9 cellular contexts compared by ENCODE assay signal in the genomic region with DNA sequence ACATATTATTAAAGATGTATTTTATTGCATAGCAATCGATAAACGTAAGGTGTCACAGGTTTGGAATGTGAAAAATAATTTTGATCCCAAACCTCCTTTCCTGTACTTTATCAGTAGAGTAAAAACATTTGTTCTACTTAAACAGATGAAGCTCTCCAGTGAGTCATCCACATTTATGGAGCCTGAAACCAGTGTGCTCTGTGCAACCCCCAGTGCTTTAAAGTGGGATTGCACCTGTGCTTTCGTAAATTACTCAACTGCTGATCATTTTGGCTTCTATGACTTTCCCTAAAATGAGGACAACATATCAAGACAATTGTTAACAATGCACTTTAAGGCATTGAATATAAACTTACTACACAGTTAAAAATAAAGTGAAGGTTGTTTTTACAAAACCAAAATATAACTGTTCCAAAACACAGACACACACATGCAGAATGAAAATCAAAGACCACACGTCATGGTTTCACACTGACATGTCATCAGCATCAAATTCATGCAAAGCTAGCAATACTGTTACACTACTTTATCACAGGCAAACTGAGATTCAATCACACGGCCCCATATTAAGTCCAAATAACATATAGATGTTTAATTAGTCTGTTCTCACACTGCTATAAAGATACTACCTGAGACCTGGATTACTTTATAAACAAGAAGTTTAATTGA. TPM values are rescaled to one million over a fixed set of nuclear protein-coding genes. Genes with fewer than 3 reads are reported as not detected.
A peak's percentile ranks its signal among the peaks of the same experiment; 100 is the strongest.
DNase-seq lines count a peak whose midpoint lies in the region; FAIRE-seq and TF ChIP-seq lines count a peak whose summit lies in the region.
"Had no signal": no experiment of that assay in that cellular context is flagged by ENCODE, and none has a peak within 500 bp of the region (broad histone marks: within the 10 kb centered on the region; RNA-seq: fewer than 3 reads in every experiment).

No MANE protein-coding gene starts in this region.

- H4K20me1 ChIP-seq in Karpas-422 (ENCODE audit: insufficient read depth, low read depth, low read length) (no peaks in the 10 kb centered on the region), astrocyte (ENCODE audit: insufficient read depth, low read length) (peaks cover 4% of the 10 kb centered on the region)

- peak overlapping the region; percentile 42 for H3K27ac ChIP-seq in Karpas-422 (ENCODE audit: low read length)
- no peak overlapping the region for H3K27ac ChIP-seq in astrocyte (ENCODE audit: low read depth, low read length)
- no peak overlapping the region for H3K27ac ChIP-seq in CD4-positive, alpha-beta memory T cell (ENCODE audit: low read depth, low read length)

- no peak overlapping the region for H3K4me3 ChIP-seq in Karpas-422 (ENCODE audit: low read length)
- H3K4me3 ChIP-seq in astrocyte (ENCODE audit: insufficient read depth, low read depth, low read length) = no peak overlapping the region
- no peak overlapping the region for H3K4me3 ChIP-seq in CD4-positive, alpha-beta memory T cell (ENCODE audit: low read length in 2 of 2)

- H3K79me2 ChIP-seq in Karpas-422 (ENCODE audit: low read length) = no peaks in the 10 kb centered on the region; the same call in 1 of the 2 replicates
- peaks cover 7% of the 10 kb centered on the region for H3K79me2 ChIP-seq in astrocyte (ENCODE audit: insufficient read depth, low read length)

- H3K9me2 ChIP-seq in Karpas-422 (replicated peaks; ENCODE audit: insufficient read depth, low read length) = no peaks in the 10 kb centered on the region

- H3K36me3 ChIP-seq in Karpas-422 (ENCODE audit: insufficient read depth, low read length) (peaks cover 64% of the 10 kb centered on the region), astrocyte (ENCODE audit: insufficient read depth, low read length) (peaks cover 13% of the 10 kb centered on the region)
- H3K36me3 ChIP-seq in CD4-positive, alpha-beta memory T cell (ENCODE audit: insufficient read depth, low read length) = peaks cover 33% of the 10 kb centered on the region

- H2AFZ ChIP-seq in Karpas-422 (ENCODE audit: low read length) (no peak overlapping the region), astrocyte (ENCODE audit: low read depth, low read length) (no peak overlapping the region)

- DNase-seq in NK-92 treated with Interleukin-12 subunit alpha and Interleukin-12 subunit beta, amount 100 ng/mL, for 24 hours (lab: John Stamatoyannopoulos, UW) = peak; percentile 6
- DNase-seq in NK-92 (lab: John Stamatoyannopoulos, UW; ENCODE audit: unreplicated experiment) (no peak), Karpas-422 (peak; percentile 74), astrocyte (ENCODE audit: low read depth) (peak; percentile 68), left kidney (ENCODE audit: low read depth, low spot score) (peak; percentile 46), NCI-H2227 treated with DMSO at 0.1 percent for 48 hours (lab: John Stamatoyannopoulos, UW) (no peak), amniotic stem cell (lab: John Stamatoyannopoulos, UW) (no peak)
- no peak for DNase-seq in CD4-positive, alpha-beta memory T cell

- H3K9ac ChIP-seq in Karpas-422 (ENCODE audit: low read length) (no peak overlapping the region), astrocyte (ENCODE audit: low read length) (no peak overlapping the region)

- FAIRE-seq in astrocyte (lab: Jason Lieb, UNC) = peak; percentile 29
- FAIRE-seq: G401.6 had no signal

- peaks cover 14% of the 10 kb centered on the region for H3K36me3 Mint-ChIP-seq in astrocyte (ENCODE audit: low read depth, unreplicated experiment)
- H3K36me3 Mint-ChIP-seq in CD4-positive, alpha-beta memory T cell = peaks cover 63 to 64% of the 10 kb centered on the region in 2 donors

- intact Hi-C loops in CD4-positive, alpha-beta memory T cell (cut with micrococcal nuclease) = no loop called here

- H3K9me3 Mint-ChIP-seq in astrocyte (ENCODE audit: unreplicated experiment) = peaks cover 9% of the 10 kb centered on the region
- H3K9me3 Mint-ChIP-seq in CD4-positive, alpha-beta memory T cell = peaks cover 6 to 14% (median 12%) of the 10 kb centered on the region in 8 donors

- no peak overlapping the region for H3K4me3 Mint-ChIP-seq in astrocyte (ENCODE audit: unreplicated experiment)
- H3K4me3 Mint-ChIP-seq in CD4-positive, alpha-beta memory T cell = no peak overlapping the region

- H3K27me3 ChIP-seq in Karpas-422 (ENCODE audit: low read length) = no peaks in the 10 kb centered on the region
- no peaks in the 10 kb centered on the region for H3K27me3 ChIP-seq in astrocyte (ENCODE audit: insufficient read depth, low read length)
- no peaks in the 10 kb centered on the region for H3K27me3 ChIP-seq in CD4-positive, alpha-beta memory T cell (ENCODE audit: insufficient read depth, low read length)

- H3K27me3 Mint-ChIP-seq in astrocyte (ENCODE audit: low read depth, unreplicated experiment) = no peaks in the 10 kb centered on the region
- no peaks in the 10 kb centered on the region for H3K27me3 Mint-ChIP-seq in CD4-positive, alpha-beta memory T cell

- no peak overlapping the region for H3K27ac Mint-ChIP-seq in astrocyte (ENCODE audit: unreplicated experiment)
- no peak overlapping the region for H3K27ac Mint-ChIP-seq in CD4-positive, alpha-beta memory T cell

- peak; percentile 82 for TF ChIP-seq CTCF in astrocyte (IDR thresholded peaks at IDR 0.05; ENCODE audit: insufficient read depth, low read depth, low read length)

- POLR2A ChIA-PET in CD4-positive, alpha-beta memory T cell (lab: Charles Lee; ENCODE audit: partially characterized antibody) = interaction anchor here (0.7 kb wide), 1 partner anchor 9 kb away, joined by 4 read pairs; a partner anchor contains a TSS

- CTCF ChIA-PET in CD4-positive, alpha-beta memory T cell (lab: Charles Lee; ENCODE audit: partially characterized antibody) = no interaction called here

- H3K9me3 ChIP-seq in Karpas-422 (ENCODE audit: low read length) (peaks cover 17% of the 10 kb centered on the region), astrocyte (ENCODE audit: insufficient read depth, low read depth, low read length) (no peaks in the 10 kb centered on the region)
- peaks cover 0 to 11% of the 10 kb centered on the region in 2 donors for H3K9me3 ChIP-seq in CD4-positive, alpha-beta memory T cell (ENCODE audit: control insufficient read depth in 1 of 2, low read length in 2 of 2)

- H3K4me1 Mint-ChIP-seq in astrocyte (ENCODE audit: low read depth, unreplicated experiment) = peaks cover 1% of the 10 kb centered on the region
- H3K4me1 Mint-ChIP-seq in CD4-positive, alpha-beta memory T cell = peaks cover 6 to 10% (median 7%) of the 10 kb centered on the region in 4 donors

- no peak overlapping the region for H3K4me2 ChIP-seq in Karpas-422 (ENCODE audit: low read depth, low read length, poor library complexity, severe bottlenecking)
- no peak overlapping the region for H3K4me2 ChIP-seq in astrocyte (ENCODE audit: low read length)

- H3K4me1 ChIP-seq in Karpas-422 (ENCODE audit: low read length) (peaks cover 29% of the 10 kb centered on the region), astrocyte (ENCODE audit: insufficient read depth, low read length) (peaks cover 11% of the 10 kb centered on the region)
- H3K4me1 ChIP-seq in CD4-positive, alpha-beta memory T cell (ENCODE audit: insufficient read depth, low read length) = peaks cover 3% of the 10 kb centered on the region

RNA-seq across cellular contexts. Expression of a gene that starts 9.7 kb away (rescaled TPM):
- total RNA-seq in Karpas-422 (2014; rRNA removed; shearing (Covaris generic); ENCODE audit: low replicate concordance) = 46.1 and 48.6 TPM in 2 replicates
- 16.8 and 18.6 TPM in 2 replicates for total RNA-seq in astrocyte
- total RNA-seq in CD4-positive, alpha-beta memory T cell = 10 to 100 TPM; 26.2 to 28.1 TPM
- 10 to 100 TPM; 20.0 to 23.5 TPM for polyA plus RNA-seq in CD4-positive, alpha-beta memory T cell

Comparison
In these comparisons a context has a peak if more than half of its experiments do, and no peak if none do; other contexts are left out.
1. DNase-seq: peak in NK-92 treated with Interleukin-12 subunit alpha and Interleukin-12 subunit beta, amount 100 ng/mL, for 24 hours (single experiment), Karpas-422 (single experiment), astrocyte (single experiment) and left kidney (single experiment); none in NK-92 (single experiment), NCI-H2227 treated with DMSO at 0.1 percent for 48 hours (single experiment), CD4-positive, alpha-beta memory T cell (0 of 5) and amniotic stem cell (single experiment).